Comparison of ENCODE assay signal across 8 cellular contexts in the genomic region with DNA sequence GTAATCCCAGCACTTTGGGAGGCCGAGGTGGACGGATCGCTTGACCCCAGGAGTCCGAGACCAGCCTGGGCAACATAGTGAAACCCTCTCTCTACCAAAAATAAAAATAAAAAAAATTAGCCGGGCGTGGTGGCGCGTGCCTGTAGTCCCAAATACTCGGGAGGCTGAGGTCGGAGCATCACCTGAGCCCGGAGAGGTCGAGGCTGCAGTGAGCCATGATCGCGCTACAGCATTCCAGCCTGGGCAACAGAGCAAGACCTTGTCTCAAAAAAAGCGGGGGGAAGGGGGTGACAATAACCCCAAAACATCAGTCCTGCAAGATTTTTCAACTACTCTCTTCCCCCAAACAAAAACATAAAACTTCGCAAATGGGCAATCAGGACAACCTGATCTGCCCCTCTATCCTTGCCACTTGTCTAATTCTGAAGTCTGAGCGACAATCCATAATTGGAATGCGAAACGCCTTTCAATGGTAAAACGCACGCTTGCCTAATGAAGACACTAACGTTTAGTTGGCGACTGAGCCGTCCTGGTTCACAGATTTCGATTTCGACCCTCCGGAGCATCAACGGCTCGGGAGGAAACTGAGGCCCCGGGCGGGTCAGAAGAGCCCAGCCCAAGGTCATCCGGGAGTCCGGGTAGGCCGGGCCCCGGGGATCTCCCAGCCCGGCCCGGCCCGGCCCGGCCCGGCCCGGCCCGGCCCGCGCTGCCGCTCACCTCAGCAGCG. TPM values are rescaled to one million over a fixed set of nuclear protein-coding genes. Genes with fewer than 3 reads are reported as not detected.
DNase-seq lines count a peak whose midpoint lies in the region; ATAC-seq and TF ChIP-seq lines count a peak whose summit lies in the region.

No MANE protein-coding gene starts in this region.

- peak overlapping the region; percentile 89 to 98 for H3K4ac ChIP-seq in mesenchymal stem cell (ENCODE audit: low read depth in 1 of 2, low read length in 2 of 2)

- H3K23ac ChIP-seq in mesenchymal stem cell (ENCODE audit: low read length in 2 of 2) = no peak overlapping the region

- H3K27ac Mint-ChIP-seq in CD4-positive, alpha-beta memory T cell = peak overlapping the region in 6 of 7 donors; percentile 17 to 93 (median 69)
- peak overlapping the region; percentile 18 to 95 (median 77) for H3K27ac Mint-ChIP-seq in brain

- H3K36me3 ChIP-seq in CD4-positive, alpha-beta memory T cell (ENCODE audit: insufficient read depth, low read length) = no peaks in the 10 kb centered on the region
- H3K36me3 ChIP-seq in mesenchymal stem cell (ENCODE audit: control insufficient read depth in 1 of 2, insufficient read depth in 2 of 2, low read depth in 1 of 2, low read length in 2 of 2) = no peaks in the 10 kb centered on the region

- intact Hi-C loops in CD4-positive, alpha-beta memory T cell (cut with micrococcal nuclease) = loop anchor here (5.0 to 10.0 kb wide), 3 partner anchors 251 to 1019 kb away; a partner anchor contains a TSS

- TF ChIP-seq CTCF in brain (conservative IDR thresholded peaks at IDR 0.05) = no peak

- POLR2A ChIA-PET in CD4-positive, alpha-beta memory T cell (lab: Charles Lee; ENCODE audit: partially characterized antibody) = interaction anchor here (0.6 to 3.3 kb wide), 9 partner anchors 10 to 1020 kb away, joined by 3 to 31 read pairs (median 4); a partner anchor contains a TSS

- peak overlapping the region; percentile 100 for H3K18ac ChIP-seq in mesenchymal stem cell (ENCODE audit: low read depth in 1 of 2, low read length in 2 of 2)

- H3K79me1 ChIP-seq in mesenchymal stem cell (replicated peaks; ENCODE audit: low read length, poor library complexity, severe bottlenecking) = peaks cover 1% of the 10 kb centered on the region

- peak overlapping the region; percentile 94 for H2BK120ac ChIP-seq in mesenchymal stem cell (ENCODE audit: low read depth, low read length)

- H3K4me1 ChIP-seq in CD4-positive, alpha-beta memory T cell (ENCODE audit: insufficient read depth, low read length) = peaks cover 52% of the 10 kb centered on the region
- peaks cover 5% of the 10 kb centered on the region for H3K4me1 ChIP-seq in mesenchymal stem cell (ENCODE audit: control insufficient read depth, insufficient read depth, low read depth, low read length)

- no peak overlapping the region for H2AK5ac ChIP-seq in mesenchymal stem cell (ENCODE audit: low read length, severe bottlenecking)

- peak overlapping the region; percentile 98 for H4K91ac ChIP-seq in mesenchymal stem cell (ENCODE audit: low read length)

- peak overlapping the region; percentile 89 for H2BK5ac ChIP-seq in mesenchymal stem cell (ENCODE audit: low read depth, low read length, poor library complexity, severe bottlenecking)

- 9% methylated on average over 38 of the region's 46 CpGs for WGBS in mesenchymal stem cell

- CTCF ChIA-PET in CD4-positive, alpha-beta memory T cell (lab: Charles Lee; ENCODE audit: partially characterized antibody) = interaction anchor here (1.0 to 1.6 kb wide), 3 partner anchors 11 to 80 kb away, joined by 3 read pairs; a partner anchor contains a TSS

- peak overlapping the region; percentile 96 for H4K8ac ChIP-seq in mesenchymal stem cell (ENCODE audit: low read length)

- no peaks in the 10 kb centered on the region for H3K9me3 ChIP-seq in CD4-positive, alpha-beta memory T cell (ENCODE audit: control insufficient read depth in 1 of 2, low read length in 2 of 2)
- H3K9me3 ChIP-seq in mesenchymal stem cell (ENCODE audit: control insufficient read depth, low read length) = no peaks in the 10 kb centered on the region

- H3K4me1 Mint-ChIP-seq in CD4-positive, alpha-beta memory T cell = peaks cover 6 to 16% (median 13%) of the 10 kb centered on the region in 4 donors
- H3K4me1 Mint-ChIP-seq in brain = peaks cover 9% of the 10 kb centered on the region

- ATAC-seq in GM21786 (IDR thresholded peaks at IDR 0.05; ENCODE audit: unreplicated experiment) (no peak), GM21360 (IDR thresholded peaks at IDR 0.05; ENCODE audit: unreplicated experiment) (no peak)

- peak overlapping the region in 6 of 8 donors; percentile 74 to 96 (median 88) for H3K4me3 Mint-ChIP-seq in CD4-positive, alpha-beta memory T cell
- peak overlapping the region in 2 of 5 experiments; percentile 80 to 87 for H3K4me3 Mint-ChIP-seq in brain

- peak in 1 of 5 donors; percentile 10 for DNase-seq in CD4-positive, alpha-beta memory T cell
- DNase-seq in HT-29 (ENCODE audit: low spot score) = peak; percentile 45
- peak; percentile 27 for DNase-seq in mesenchymal stem cell
- DNase-seq in central memory CD4-positive, alpha-beta T cell = no peak
- DNase-seq in ecto neural progenitor cell (ENCODE audit: low spot score) = no peak

- H3K27me3 Mint-ChIP-seq in CD4-positive, alpha-beta memory T cell = no peaks in the 10 kb centered on the region
- peaks cover 4% of the 10 kb centered on the region for H3K27me3 Mint-ChIP-seq in brain

- H3K9me3 Mint-ChIP-seq in CD4-positive, alpha-beta memory T cell = peaks cover 0 to 4% (median 0%) of the 10 kb centered on the region in 8 donors
- H3K9me3 Mint-ChIP-seq in brain = peaks cover 0 to 8% (median 0%) of the 10 kb centered on the region in 5 experiments

- H2BK12ac ChIP-seq in mesenchymal stem cell (ENCODE audit: low read length in 2 of 2) = peak overlapping the region in 1 of 2 experiments; percentile 72

- no peaks in the 10 kb centered on the region for H3K27me3 ChIP-seq in CD4-positive, alpha-beta memory T cell (ENCODE audit: insufficient read depth, low read length)
- H3K27me3 ChIP-seq in mesenchymal stem cell (ENCODE audit: control insufficient read depth in 1 of 2, insufficient read depth in 1 of 2, low read length in 2 of 2) = no peaks in the 10 kb centered on the region

- peak overlapping the region; percentile 58 to 82 for H3K4me3 ChIP-seq in CD4-positive, alpha-beta memory T cell (ENCODE audit: low read length in 2 of 2)
- peak overlapping the region; percentile 95 to 96 for H3K4me3 ChIP-seq in mesenchymal stem cell (ENCODE audit: insufficient read depth in 1 of 2, low read depth in 1 of 2, low read length in 2 of 2)

- H3K4me2 ChIP-seq in mesenchymal stem cell (ENCODE audit: low read length, poor library complexity, severe bottlenecking) = peak overlapping the region; percentile 91

- peak overlapping the region; percentile 96 for H3K9ac ChIP-seq in mesenchymal stem cell (ENCODE audit: low read length)

- H2BK15ac ChIP-seq in mesenchymal stem cell (ENCODE audit: low read depth, poor library complexity, severe bottlenecking) = peak overlapping the region; percentile 94

- peaks cover 0 to 1% of the 10 kb centered on the region in 2 donors for H3K36me3 Mint-ChIP-seq in CD4-positive, alpha-beta memory T cell
- peaks cover 3% of the 10 kb centered on the region for H3K36me3 Mint-ChIP-seq in brain

- peak overlapping the region; percentile 78 for H3K27ac ChIP-seq in CD4-positive, alpha-beta memory T cell (ENCODE audit: low read depth, low read length)
- no peak overlapping the region for H3K27ac ChIP-seq in mesenchymal stem cell (ENCODE audit: low read length, poor library complexity, severe bottlenecking)

- peak overlapping the region; percentile 93 for H2AFZ ChIP-seq in mesenchymal stem cell (ENCODE audit: low read depth, low read length)

- H3K14ac ChIP-seq in mesenchymal stem cell (ENCODE audit: low read length in 2 of 2) = peak overlapping the region; percentile 97 to 99

RNA-seq across cellular contexts. Expression of a gene that starts 0.9 kb away (rescaled TPM):
- total RNA-seq in CD4-positive, alpha-beta memory T cell = 10 to 100 TPM; 36.5 to 39.6 TPM
- polyA plus RNA-seq in CD4-positive, alpha-beta memory T cell = 10 to 100 TPM; 49.0 to 54.9 TPM
- 90.3 and 111 TPM in 2 replicates for total RNA-seq in HT-29 (2014; rRNA removed; shearing (Covaris generic))
- 29.5 TPM for polyA plus RNA-seq in brain (ENCODE audit: insufficient read depth, low read depth, low replicate concordance)
- polyA plus RNA-seq in mesenchymal stem cell (2013, experiment 1 of 2) = 51.9 TPM
- 54.3 TPM for polyA plus RNA-seq in mesenchymal stem cell (2013, experiment 2 of 2)

RNA-seq across cellular contexts. Expression of a gene that starts 41.2 kb away (rescaled TPM):
- total RNA-seq in CD4-positive, alpha-beta memory T cell = under 1 TPM; 0.38 to 0.50 TPM
- polyA plus RNA-seq in CD4-positive, alpha-beta memory T cell = not detected
- not detected in 2 replicates for total RNA-seq in HT-29 (2014; rRNA removed; shearing (Covaris generic))
- polyA plus RNA-seq in brain (ENCODE audit: insufficient read depth, low read depth, low replicate concordance) = 2.7 TPM
- polyA plus RNA-seq in mesenchymal stem cell (2013, experiment 1 of 2) = 5.1 TPM
- 5.1 TPM for polyA plus RNA-seq in mesenchymal stem cell (2013, experiment 2 of 2)

RNA-seq across cellular contexts. Expression of a gene that starts 54.8 kb away (rescaled TPM):
- 10 to 100 TPM; 47.0 to 48.5 TPM for total RNA-seq in CD4-positive, alpha-beta memory T cell
- 10 to 100 TPM; 51.1 to 61.0 TPM for polyA plus RNA-seq in CD4-positive, alpha-beta memory T cell
- total RNA-seq in HT-29 (2014; rRNA removed; shearing (Covaris generic)) = 17.4 and 26.7 TPM in 2 replicates
- 18.9 TPM for polyA plus RNA-seq in brain (ENCODE audit: insufficient read depth, low read depth, low replicate concordance)
- polyA plus RNA-seq in mesenchymal stem cell (2013, experiment 1 of 2) = 15.4 TPM
- polyA plus RNA-seq in mesenchymal stem cell (2013, experiment 2 of 2) = 13.8 TPM

Comparison
In these comparisons a context has a peak if more than half of its experiments do, and no peak if none do; other contexts are left out.
1. DNase-seq: peak in HT-29 (single experiment) and mesenchymal stem cell (single experiment); none in central memory CD4-positive, alpha-beta T cell (single experiment) and ecto neural progenitor cell (single experiment).